ENCODE assay signal across 8 cellular contexts in genomic region chr11:118435893-118436624, GRCh38. TPM values are rescaled to one million over a fixed set of nuclear protein-coding genes. Genes with fewer than 3 reads are reported as not detected.
DNase-seq lines count a peak whose midpoint lies in the region; ATAC-seq and TF ChIP-seq lines count a peak whose summit lies in the region.

Gene KMT2A, plus strand, starts transcription at chr11:118436492. Its CDS starts 21 bp downstream, at chr11:118436513.

- intact Hi-C loops in cardiac septum (cut with DNase I) = loop anchor here (2.0 kb wide), 1 partner anchor 35 kb away; the partner anchor contains the start of gene ATP5MG
- intact Hi-C loops in transverse colon (cut with DNase I; ENCODE audit: low total_unique reads) = loop anchor here (5.0 kb wide), 1 partner anchor 34 kb away; the partner anchor contains the start of gene ATP5MG

- WGBS in transverse colon (ENCODE audit: low coverage in 1 of 2), 2 donors = 0% methylated on average over 29 of the region's 83 CpGs; no CpG with 5 or more reads in 1 of the 2 donors

- TF ChIP-seq CTCF in GM12864 (IDR thresholded peaks at IDR 0.05; ENCODE audit: low read depth, low read length, missing control alignments) (no peak), transverse colon (IDR thresholded peaks at IDR 0.05) (peak in 3 of 5 experiments; percentile 14 to 96 (median 80))

- H3K4me3 ChIP-seq in GM12864 (ENCODE audit: low read depth, low read length) (peak within 1 kb of the TSS; percentile 95), adipocyte (ENCODE audit: low read length) (peak within 1 kb of the TSS; percentile 87), transverse colon (peak within 1 kb of the TSS; percentile 93 to 99 (median 96))

- no peak for TF ChIP-seq EP300 in transverse colon (IDR thresholded peaks at IDR 0.05; ENCODE audit: low read depth)

- ATAC-seq in HG02840 (IDR thresholded peaks at IDR 0.05; ENCODE audit: low FRiP score, unreplicated experiment) = peak; percentile 58

- in situ Hi-C loops in transverse colon (cut with MboI; ENCODE audit: low pct_ligation_motif_present in 1 of 4, low pct_unique_long_range_greater_than_20kb in 1 of 4, low sequenced_read_pairs in 3 of 4) = no loop called here

- no peak for TF ChIP-seq POLR2A in transverse colon (IDR thresholded peaks at IDR 0.05)

- DNase-seq in GM12864 (ENCODE audit: low read depth) = peak; percentile 83
- peak; percentile 81 for DNase-seq in NCI-H1436 treated with DMSO at 0.1 percent for 48 hours (lab: John Stamatoyannopoulos, UW)
- DNase-seq in T follicular helper cell (ENCODE audit: low read depth) = peak; percentile 90
- DNase-seq in adipocyte (ENCODE audit: low read depth) = peak; percentile 99
- peak; percentile 98 for DNase-seq in cardiac septum (ENCODE audit: low spot score)
- DNase-seq in pons (ENCODE audit: low spot score) = peak; percentile 92
- DNase-seq in transverse colon = peak; percentile 98

- H3K27me3 ChIP-seq in adipocyte (replicated peaks; ENCODE audit: control insufficient read depth, insufficient read depth, low read length) = no peaks in the 10 kb centered on the region
- H3K27me3 ChIP-seq in transverse colon = no peaks in the 10 kb centered on the region

- H3K4me1 ChIP-seq in adipocyte (ENCODE audit: control insufficient read depth, insufficient read depth, low read length) = peaks cover 26% of the 10 kb centered on the region
- H3K4me1 ChIP-seq in transverse colon = peaks cover 8 to 49% (median 34%) of the 10 kb centered on the region in 4 donors

- peak within 1 kb of the TSS; percentile 89 for H3K9ac ChIP-seq in adipocyte (ENCODE audit: low read length)

- peak within 1 kb of the TSS; percentile 94 to 96 (median 94) for H3K27ac ChIP-seq in transverse colon

- H3K9me3 ChIP-seq in adipocyte (ENCODE audit: control insufficient read depth, low read length) (no peaks in the 10 kb centered on the region), transverse colon (no peaks in the 10 kb centered on the region)

- H3K36me3 ChIP-seq in adipocyte (ENCODE audit: control insufficient read depth, insufficient read depth, low read length, severe bottlenecking) (no peaks in the 10 kb centered on the region), transverse colon (no peaks in the 10 kb centered on the region)

RNA-seq across cellular contexts. Expression of gene KMT2A, which starts in this region (rescaled TPM):
- total RNA-seq in cardiac septum = 41.4 TPM
- total RNA-seq in transverse colon = 100 to 1,000 TPM in 1 of 4 donors, 10 to 100 TPM in 3; 51.1 to 120 (median 75.5) TPM

Comparison
In these comparisons a context has a peak if more than half of its experiments do, and no peak if none do; other contexts are left out.
1. Peak in every context shown above with its lines: DNase-seq, ATAC-seq, H3K4me3 ChIP-seq and H3K27ac ChIP-seq.